Comparison of ENCODE assay signal across 10 cellular contexts in genomic region chrX:46637937-46638336, GRCh38.
DNase-seq lines count a peak whose midpoint lies in the region; ATAC-seq and TF ChIP-seq lines count a peak whose summit lies in the region.
"Had no signal": no experiment of that assay in that cellular context is flagged by ENCODE, and none has a peak within 500 bp of the region (broad histone marks: within the 10 kb centered on the region; RNA-seq: fewer than 3 reads in every experiment).

No MANE protein-coding gene starts in this region.

- H4K5ac ChIP-seq in IMR-90 (ENCODE audit: low read depth, low read length): no peak overlapping the region

- H3K4me2 ChIP-seq in IMR-90 (ENCODE audit: low read depth, low read length) (no peak overlapping the region), neural progenitor cell (no peak overlapping the region)

- no peak overlapping the region for H3K4ac ChIP-seq in IMR-90 (ENCODE audit: low read depth, low read length)

- H3K23ac ChIP-seq in IMR-90 (ENCODE audit: low read depth, low read length): no peak overlapping the region

- H3K27me3 Mint-ChIP-seq in naive thymus-derived CD4-positive, alpha-beta T cell: no peaks in the 10 kb centered on the region
- H3K27me3 Mint-ChIP-seq in neural progenitor cell (ENCODE audit: insufficient read depth, low read depth): peaks cover 2% of the 10 kb centered on the region

- CTCF ChIA-PET in IMR-90 (lab: Yijun Ruan, JAX): no interaction called here
- CTCF ChIA-PET in naive thymus-derived CD4-positive, alpha-beta T cell (lab: Charles Lee): no interaction called here

- no peak overlapping the region for H2AK5ac ChIP-seq in IMR-90 (ENCODE audit: low read depth, low read length)

- H3F3A ChIP-seq in neural progenitor cell (ENCODE audit: low read depth): no peaks in the 10 kb centered on the region

- H2BK120ac ChIP-seq in IMR-90 (ENCODE audit: low read depth, low read length): no peak overlapping the region

- H3K79me2 ChIP-seq in neural progenitor cell (ENCODE audit: low read depth): no peaks in the 10 kb centered on the region
- H3K79me2 ChIP-seq: parathyroid adenoma had no signal

- H3K36me3 Mint-ChIP-seq in naive thymus-derived CD4-positive, alpha-beta T cell: peaks cover 0 to 7% (median 0%) of the 10 kb centered on the region in 5 donors
- H3K36me3 Mint-ChIP-seq in neural progenitor cell: peaks cover 2% of the 10 kb centered on the region

- no peaks in the 10 kb centered on the region for H4K20me1 ChIP-seq in IMR-90 (ENCODE audit: insufficient read depth, low read length)
- no peaks in the 10 kb centered on the region for H4K20me1 ChIP-seq in neural progenitor cell (ENCODE audit: low read depth)

- H2AFZ ChIP-seq in IMR-90 (replicated peaks; ENCODE audit: low read length, poor library complexity) (no peak overlapping the region), neural progenitor cell (replicated peaks) (no peak overlapping the region)
- H2AFZ ChIP-seq: parathyroid adenoma had no signal

- no peak overlapping the region for H2BK15ac ChIP-seq in IMR-90 (ENCODE audit: low read depth, low read length)

- no peaks in the 10 kb centered on the region for H3K79me1 ChIP-seq in IMR-90 (ENCODE audit: low read depth in 1 of 2, low read length in 2 of 2)

- H2BK5ac ChIP-seq in IMR-90 (ENCODE audit: low read depth, low read length, poor library complexity, severe bottlenecking): no peak overlapping the region

- dilution Hi-C loops in IMR-90 (cut with HindIII; ENCODE audit: low sequenced_read_pairs, unreplicated experiment): no loop called here

- no peaks in the 10 kb centered on the region for H3K36me3 ChIP-seq in IMR-90 (ENCODE audit: control insufficient read depth, insufficient read depth, low read length)
- no peaks in the 10 kb centered on the region for H3K36me3 ChIP-seq in naive thymus-derived CD4-positive, alpha-beta T cell (ENCODE audit: control insufficient read depth in 2 of 3, insufficient read depth in 3 of 3, low read length in 3 of 3)
- no peaks in the 10 kb centered on the region for H3K36me3 ChIP-seq in heart right ventricle
- no peaks in the 10 kb centered on the region for H3K36me3 ChIP-seq in neural progenitor cell

- intact Hi-C loops in IMR-90 (cut with micrococcal nuclease) (no loop called here), heart right ventricle (cut with DNase I) (no loop called here)
- intact Hi-C loops in naive thymus-derived CD4-positive, alpha-beta T cell (cut with micrococcal nuclease): no loop called here

- H3K9ac ChIP-seq in IMR-90 (ENCODE audit: low read depth, low read length) (no peak overlapping the region), neural progenitor cell (no peak overlapping the region)
- H3K9ac ChIP-seq: parathyroid adenoma had no signal

- H3K9me3 ChIP-seq in IMR-90 (ENCODE audit: control insufficient read depth, insufficient read depth, low read length) (no peaks in the 10 kb centered on the region), heart right ventricle (no peaks in the 10 kb centered on the region), neural progenitor cell (ENCODE audit: low read depth) (no peaks in the 10 kb centered on the region)
- H3K9me3 ChIP-seq in naive thymus-derived CD4-positive, alpha-beta T cell (ENCODE audit: control insufficient read depth in 2 of 3, low read length in 3 of 3): no peaks in the 10 kb centered on the region

- peaks cover 1% of the 10 kb centered on the region; the same call in 1 of the 2 replicates for H3K4me1 ChIP-seq in IMR-90 (ENCODE audit: control insufficient read depth, insufficient read depth, low read length)
- H3K4me1 ChIP-seq in naive thymus-derived CD4-positive, alpha-beta T cell (ENCODE audit: control insufficient read depth in 2 of 2, insufficient read depth in 2 of 2, low read length in 2 of 2): no peaks in the 10 kb centered on the region
- peaks cover 0 to 14% (median 2%) of the 10 kb centered on the region in 9 donors for H3K4me1 ChIP-seq in heart right ventricle
- H3K4me1 ChIP-seq in neural progenitor cell: no peaks in the 10 kb centered on the region
- H3K4me1 ChIP-seq: parathyroid adenoma had no signal

- H2BK20ac ChIP-seq in IMR-90 (ENCODE audit: low read depth, low read length): no peak overlapping the region

- no peak overlapping the region for H3K56ac ChIP-seq in IMR-90 (ENCODE audit: extremely low read depth, insufficient read depth, low read length)

- POLR2A ChIA-PET in IMR-90 (lab: Charles Lee; ENCODE audit: unreplicated experiment): no interaction called here
- POLR2A ChIA-PET in naive thymus-derived CD4-positive, alpha-beta T cell (lab: Charles Lee): no interaction called here

- H4K8ac ChIP-seq in IMR-90 (ENCODE audit: low read depth in 2 of 2, low read length in 2 of 2): no peak overlapping the region

- H3K4me1 Mint-ChIP-seq in naive thymus-derived CD4-positive, alpha-beta T cell: peaks cover 0 to 25% (median 2%) of the 10 kb centered on the region in 7 donors
- H3K4me1 Mint-ChIP-seq in neural progenitor cell: no peaks in the 10 kb centered on the region

- H3K9me1 ChIP-seq in IMR-90 (ENCODE audit: insufficient read depth, low read length): no peaks in the 10 kb centered on the region

- in situ Hi-C loops in IMR-90 (cut with MboI; ENCODE audit: low sequenced_read_pairs): no loop called here

- H3K4me3 ChIP-seq in IMR-90 (ENCODE audit: insufficient read depth, low read depth, low read length) (no peak overlapping the region), heart right ventricle (no peak overlapping the region), neural progenitor cell (no peak overlapping the region)
- H3K4me3 ChIP-seq in naive thymus-derived CD4-positive, alpha-beta T cell (ENCODE audit: low read length): no peak overlapping the region

- TF ChIP-seq CTCF in IMR-90 (conservative IDR thresholded peaks at IDR 0.05; ENCODE audit: low read depth, low read length) (no peak), heart right ventricle (IDR thresholded peaks at IDR 0.05) (no peak), neural progenitor cell (IDR thresholded peaks at IDR 0.05) (no peak)

- BruUV-seq in IMR-90 (replicated peaks; lab: Mats Ljungman, UMichigan): no TSS peak

- H4K91ac ChIP-seq in IMR-90 (ENCODE audit: insufficient read depth, low read depth, low read length): no peak overlapping the region

- ATAC-seq in GM18858 (IDR thresholded peaks at IDR 0.05; ENCODE audit: unreplicated experiment) (peak; percentile 43), GM21825 (IDR thresholded peaks at IDR 0.05; ENCODE audit: unreplicated experiment) (peak; percentile 56), IMR-90 (ENCODE audit: low read depth) (0 out of 2 replicates have a peak, but pooled peaks have one; percentile 35), heart right ventricle (no peak)
- no peak for ATAC-seq in naive thymus-derived CD4-positive, alpha-beta T cell

- no peak for TF ChIP-seq POLR2A in IMR-90 (IDR thresholded peaks at IDR 0.05; ENCODE audit: low read depth, low read length)

- H3K27me3 ChIP-seq in IMR-90 (ENCODE audit: control insufficient read depth, insufficient read depth, low read length): peaks cover 2% of the 10 kb centered on the region
- no peaks in the 10 kb centered on the region for H3K27me3 ChIP-seq in naive thymus-derived CD4-positive, alpha-beta T cell (ENCODE audit: control insufficient read depth in 2 of 2, insufficient read depth in 2 of 2, low read length in 2 of 2)
- H3K27me3 ChIP-seq in heart right ventricle: peaks cover 0 to 26% (median 0%) of the 10 kb centered on the region in 7 donors
- H3K27me3 ChIP-seq in neural progenitor cell: no peaks in the 10 kb centered on the region

- no peak overlapping the region for H3K14ac ChIP-seq in IMR-90 (replicated peaks; ENCODE audit: low read depth, low read length)

- DNase-seq in IMR-90 (peak; percentile 39), fibroblast of peridontal ligament (ENCODE audit: extremely low read depth) (peak; percentile 32), heart right ventricle (no peak), NCI-H2107 treated with DMSO at 0.1 percent for 48 hours (lab: John Stamatoyannopoulos, UW; ENCODE audit: unreplicated experiment) (no peak), neural progenitor cell (ENCODE audit: low spot score) (no peak)
- DNase-seq in naive thymus-derived CD4-positive, alpha-beta T cell: no peak
- DNase-seq: NCI-H1417 treated with DMSO at 0.1 percent for 48 hours had no signal

- no peak overlapping the region for H3K27ac Mint-ChIP-seq in naive thymus-derived CD4-positive, alpha-beta T cell
- no peak overlapping the region for H3K27ac Mint-ChIP-seq in neural progenitor cell

- WGBS in IMR-90 (ENCODE audit: extremely low coverage in 2 of 2, insufficient read length in 1 of 2), 2 experiments: no CpG with 5 or more reads among the region's 2 CpGs
- WGBS in heart right ventricle, 2 donors: 69 to 72% methylated on average over 2 of the region's 2 CpGs

- H3K27ac ChIP-seq in IMR-90 (ENCODE audit: insufficient read depth, low read length) (no peak overlapping the region), heart right ventricle (no peak overlapping the region), neural progenitor cell (no peak overlapping the region)
- no peak overlapping the region for H3K27ac ChIP-seq in naive thymus-derived CD4-positive, alpha-beta T cell (ENCODE audit: low read depth, low read length)
- H3K27ac ChIP-seq: parathyroid adenoma had no signal

- H2AK9ac ChIP-seq in IMR-90 (replicated peaks; ENCODE audit: low read depth, low read length, poor library complexity): no peak overlapping the region

- no peak overlapping the region for H3K18ac ChIP-seq in IMR-90 (ENCODE audit: low read depth, low read length)

- H3K4me3 Mint-ChIP-seq in naive thymus-derived CD4-positive, alpha-beta T cell: no peak overlapping the region
- H3K4me3 Mint-ChIP-seq in neural progenitor cell: no peak overlapping the region

- no peak for TF ChIP-seq RAD21 in IMR-90 (IDR thresholded peaks at IDR 0.05; ENCODE audit: low read length)

- no peaks in the 10 kb centered on the region for H3K9me3 Mint-ChIP-seq in naive thymus-derived CD4-positive, alpha-beta T cell
- H3K9me3 Mint-ChIP-seq in neural progenitor cell: peaks cover 3% of the 10 kb centered on the region

TF ChIP-seq in IMR-90, 13 proteins besides CTCF, POLR2A, EP300 and RAD21 (continues in another document):
- TF ChIP-seq SMC3 (IDR thresholded peaks at IDR 0.05; ENCODE audit: low read depth, low read length): no peak
- no peak for TF ChIP-seq BHLHE40 (IDR thresholded peaks at IDR 0.05; ENCODE audit: low read depth, low read length)
- TF ChIP-seq RCOR1 (IDR thresholded peaks at IDR 0.05; ENCODE audit: insufficient replicate concordance, low read length): no peak
- no peak for TF ChIP-seq MAZ (IDR thresholded peaks at IDR 0.05; ENCODE audit: borderline replicate concordance, low read depth, low read length)
- TF ChIP-seq ELK1 (IDR thresholded peaks at IDR 0.05; ENCODE audit: borderline replicate concordance, low read depth, low read length): no peak
- TF ChIP-seq MAFK (IDR thresholded peaks at IDR 0.05; ENCODE audit: low read depth, low read length): no peak

Comparison
In these comparisons a context has a peak if more than half of its experiments do, and no peak if none do; other contexts are left out.
1. ATAC-seq: peak in GM18858 (single experiment), GM21825 (single experiment) and IMR-90 (single experiment); none in naive thymus-derived CD4-positive, alpha-beta T cell (single experiment) and heart right ventricle (0 of 8).
2. DNase-seq: peak in IMR-90 (single experiment) and fibroblast of peridontal ligament (single experiment); none in naive thymus-derived CD4-positive, alpha-beta T cell (0 of 9), heart right ventricle (0 of 2), NCI-H2107 treated with DMSO at 0.1 percent for 48 hours (single experiment) and neural progenitor cell (single experiment).